In genomic region chr10:70925377-70926214, GRCh38 we compare ENCODE assay signal across 8 cellular contexts. TPM values are rescaled to one million over a fixed set of nuclear protein-coding genes. Genes with fewer than 3 reads are reported as not detected.
DNase-seq lines count a peak whose midpoint lies in the region; ATAC-seq and TF ChIP-seq lines count a peak whose summit lies in the region.

No MANE protein-coding gene starts in this region.

- H3K27ac Mint-ChIP-seq in activated T-cell treated with anti-CD3 and anti-CD28 coated beads, Interleukin-2, amount 50 U/mL, for 24 hours: no peak overlapping the region

- H3K4me3 Mint-ChIP-seq in activated T-cell treated with anti-CD3 and anti-CD28 coated beads, Interleukin-2, amount 50 U/mL, for 24 hours: no peak overlapping the region

- no peaks in the 10 kb centered on the region for H3K9me3 ChIP-seq in upper lobe of left lung

- no peaks in the 10 kb centered on the region for H3K36me3 Mint-ChIP-seq in activated T-cell treated with anti-CD3 and anti-CD28 coated beads, Interleukin-2, amount 50 U/mL, for 24 hours (ENCODE audit: low read depth)

- H3K4me1 Mint-ChIP-seq in activated T-cell treated with anti-CD3 and anti-CD28 coated beads, Interleukin-2, amount 50 U/mL, for 24 hours (ENCODE audit: low read depth): peaks cover 2% of the 10 kb centered on the region

- WGBS in upper lobe of left lung, 2 donors: 29 to 46% methylated on average over 13 to 22 of the region's 22 CpGs

- no peak overlapping the region for H3K27ac ChIP-seq in upper lobe of left lung

- TF ChIP-seq POLR2A in upper lobe of left lung (IDR thresholded peaks at IDR 0.05): no peak

- TF ChIP-seq CTCF in fibroblast of the aortic adventitia (IDR thresholded peaks at IDR 0.05; ENCODE audit: insufficient read depth, low read length): peak; percentile 89
- TF ChIP-seq CTCF in upper lobe of left lung (IDR thresholded peaks at IDR 0.05): peak; percentile 87 to 96 (median 90)

- H3K4me3 ChIP-seq in fibroblast of the aortic adventitia (ENCODE audit: low read depth, low read length) (no peak overlapping the region), upper lobe of left lung (no peak overlapping the region)

- peaks cover 0 to 7% (median 1%) of the 10 kb centered on the region in 4 donors for H3K4me1 ChIP-seq in upper lobe of left lung

- H3K9me3 Mint-ChIP-seq in activated T-cell treated with anti-CD3 and anti-CD28 coated beads, Interleukin-2, amount 50 U/mL, for 24 hours: no peaks in the 10 kb centered on the region

- no peaks in the 10 kb centered on the region for H3K27me3 ChIP-seq in upper lobe of left lung

- H3K27me3 Mint-ChIP-seq in activated T-cell treated with anti-CD3 and anti-CD28 coated beads, Interleukin-2, amount 50 U/mL, for 24 hours: peaks cover 16% of the 10 kb centered on the region

- peak; percentile 68 to 83 for ATAC-seq in upper lobe of left lung (ENCODE audit: low FRiP score in 2 of 2)
- no peak for ATAC-seq in GM21825 (IDR thresholded peaks at IDR 0.05; ENCODE audit: unreplicated experiment)

- TF ChIP-seq EP300 in upper lobe of left lung (IDR thresholded peaks at IDR 0.05): no peak

- no peaks in the 10 kb centered on the region for H3K36me3 ChIP-seq in upper lobe of left lung

- DNase-seq in NCI-H1436 (lab: John Stamatoyannopoulos, UW) (peak; percentile 53), NCI-H1436 treated with DMSO at 0.1 percent for 48 hours (lab: John Stamatoyannopoulos, UW) (no peak), NCI-H82 (lab: John Stamatoyannopoulos, UW) (peak; percentile 78), fibroblast of the aortic adventitia (ENCODE audit: low read depth) (peak; percentile 20), nucleus accumbens (lab: John Stamatoyannopoulos, UW) (peak in 32 of 56 donors; percentile 4 to 58 (median 19)), upper lobe of left lung (peak; percentile 34 to 91)
- peak; percentile 77 for DNase-seq in activated T-cell treated with anti-CD3 and anti-CD28 coated beads, Interleukin-2, amount 50 U/mL, for 24 hours

RNA-seq across cellular contexts. Expression of gene PCBD1, which starts 37.2 kb away (rescaled TPM):
- total RNA-seq in fibroblast of the aortic adventitia (ENCODE audit: low replicate concordance) (3.4 and 23.7 TPM in 2 replicates), upper lobe of left lung (10 to 100 TPM; 40.9 to 99.1 (median 71.9) TPM)
